Comparison of ENCODE assay signal across 19 cellular contexts in genomic region chr13:50797081-50797480, GRCh38.
"Had no signal": no experiment of that assay in that cellular context is flagged by ENCODE, and none has a peak within 500 bp of the region (broad histone marks: within the 10 kb centered on the region; RNA-seq: fewer than 3 reads in every experiment).

No MANE protein-coding gene starts in this region.

- H3K27ac Mint-ChIP-seq: activated CD4-positive, alpha-beta memory T cell treated with anti-CD3 and anti-CD28 coated beads, Interleukin-2, amount 10 ng/mL, durations not matched to agents 7 days and 5 days; activated naive CD4-positive, alpha-beta T cell treated with anti-CD3 and anti-CD28 coated beads, Interleukin-2, amount 50 U/mL, for 72 hours; stimulated activated effector memory CD8-positive, alpha-beta T cell treated with anti-CD3 and anti-CD28 coated beads, Interleukin-12 subunit alpha, Interleukin-12 subunit beta, amount 100 ng/mL, for 72 hours; T-helper 1 cell treated with Interleukin-12 subunit alpha and Interleukin-12 subunit beta and Interleukin-4 antibody, amounts not matched to agents 30 μg/mL and 1 μg/mL, for 36 hours; WTC11 had no signal

- H3K4me3 Mint-ChIP-seq: activated CD4-positive, alpha-beta memory T cell treated with anti-CD3 and anti-CD28 coated beads, Interleukin-2, amount 10 ng/mL, durations not matched to agents 7 days and 5 days; activated T-cell treated with anti-CD3 and anti-CD28 coated beads, Interleukin-2, amount 50 U/mL, for 4 hours; stimulated activated effector memory CD8-positive, alpha-beta T cell treated with anti-CD3 and anti-CD28 coated beads, Interleukin-12 subunit alpha, Interleukin-12 subunit beta, amount 100 ng/mL, for 72 hours; T-helper 1 cell treated with Interleukin-12 subunit alpha and Interleukin-12 subunit beta and Interleukin-4 antibody, amounts not matched to agents 30 μg/mL and 1 μg/mL, for 36 hours; WTC11 had no signal

- DNase-seq: activated CD4-positive, alpha-beta memory T cell treated with anti-CD3 and anti-CD28 coated beads, Interleukin-2, amount 10 ng/mL, durations not matched to agents 7 days and 5 days; activated CD4-positive, alpha-beta T cell treated with anti-CD3 and anti-CD28 coated beads for 4 hours; activated effector memory CD4-positive, alpha-beta T cell treated with anti-CD3 and anti-CD28 coated beads, Interleukin-2, amount 50 U/mL, for 16 hours; activated T-cell treated with anti-CD3 and anti-CD28 coated beads, Interleukin-2, amount 50 U/mL, for 4 hours; amniotic stem cell; foreskin keratinocyte; kidney glomerular epithelial cell; mesendoderm; psoas muscle; right lobe of liver; stimulated activated CD4-positive, alpha-beta T cell treated with anti-CD3 and anti-CD28 coated beads, Interleukin-2, amount 100 ng/mL, for 24 hours; uterus had no signal

- H3K9me3 Mint-ChIP-seq: activated CD4-positive, alpha-beta memory T cell treated with anti-CD3 and anti-CD28 coated beads, Interleukin-2, amount 10 ng/mL, durations not matched to agents 7 days and 5 days; stimulated activated effector memory CD8-positive, alpha-beta T cell treated with anti-CD3 and anti-CD28 coated beads, Interleukin-12 subunit alpha, Interleukin-12 subunit beta, amount 100 ng/mL, for 72 hours; T-helper 1 cell treated with Interleukin-12 subunit alpha and Interleukin-12 subunit beta and Interleukin-4 antibody, amounts not matched to agents 30 μg/mL and 1 μg/mL, for 36 hours had no signal

- ATAC-seq: activated naive CD4-positive, alpha-beta T cell treated with anti-CD3 and anti-CD28 coated beads, Interleukin-2, amount 50 U/mL, for 72 hours; activated T-cell treated with anti-CD3 and anti-CD28 coated beads, Interleukin-2, amount 50 U/mL, for 4 hours; foreskin keratinocyte; psoas muscle; right lobe of liver; stimulated activated effector memory CD8-positive, alpha-beta T cell treated with anti-CD3 and anti-CD28 coated beads, Interleukin-12 subunit alpha, Interleukin-12 subunit beta, amount 100 ng/mL, for 72 hours; WTC11 had no signal

- H3K4me3 ChIP-seq: breast epithelium, esophagus muscularis mucosa, psoas muscle, right lobe of liver, tibial nerve, uterus had no signal

- H3K36me3 Mint-ChIP-seq: activated naive CD4-positive, alpha-beta T cell treated with anti-CD3 and anti-CD28 coated beads, Interleukin-2, amount 50 U/mL, for 72 hours; stimulated activated effector memory CD8-positive, alpha-beta T cell treated with anti-CD3 and anti-CD28 coated beads, Interleukin-12 subunit alpha, Interleukin-12 subunit beta, amount 100 ng/mL, for 72 hours; WTC11 had no signal
